ENCODE assay signal across 8 cellular contexts in the genomic region with DNA sequence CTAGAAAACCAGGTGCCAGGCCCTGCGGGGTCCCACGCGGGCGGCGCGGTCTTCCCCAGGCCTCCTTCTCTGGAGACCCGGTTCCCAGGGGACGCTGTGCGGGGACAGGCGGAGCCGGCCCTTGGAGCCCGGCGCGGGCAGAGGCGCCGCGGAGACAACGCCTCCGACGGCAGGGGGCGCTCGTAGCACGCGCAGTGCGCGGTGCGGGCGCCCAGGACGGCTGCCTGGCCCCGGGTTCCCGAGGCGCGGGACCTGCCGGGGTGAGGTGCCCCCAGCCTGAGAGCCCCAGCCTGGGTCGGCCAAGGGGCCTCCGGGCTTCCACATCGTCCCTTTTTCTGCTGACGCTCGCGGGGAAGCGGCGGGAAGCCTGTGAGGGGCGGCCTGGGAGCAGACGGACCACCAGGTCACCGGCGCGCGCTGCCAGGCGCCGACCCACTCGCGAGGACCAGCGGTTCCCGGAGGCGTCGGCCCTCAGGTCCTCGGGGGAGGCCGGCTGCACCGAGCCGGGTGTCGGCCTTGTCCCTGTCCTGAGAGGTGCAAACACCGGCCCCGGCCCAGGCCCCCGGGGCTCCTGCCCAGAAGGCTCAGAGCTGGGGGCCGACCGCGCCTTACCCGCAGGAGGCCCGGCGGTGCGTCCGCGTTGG. TPM values are rescaled to one million over a fixed set of nuclear protein-coding genes. Genes with fewer than 3 reads are reported as not detected.
DNase-seq lines count a peak whose midpoint lies in the region; ATAC-seq and TF ChIP-seq lines count a peak whose summit lies in the region.

No MANE protein-coding gene starts in this region.

- H3K27ac ChIP-seq in OCI-LY1 (ENCODE audit: low read depth, low read length, poor library complexity, severe bottlenecking) (no peak overlapping the region), fibroblast of lung (ENCODE audit: insufficient read depth, low read length) (no peak overlapping the region), subcutaneous abdominal adipose tissue (ENCODE audit: low read depth, low read length) (no peak overlapping the region)

- H3K4me3 ChIP-seq in GM12864 (ENCODE audit: low read depth, low read length) (peak overlapping the region; percentile 20), OCI-LY1 (ENCODE audit: low read depth, low read length, poor library complexity, severe bottlenecking) (peak overlapping the region; percentile 70), fibroblast of lung (replicated peaks in 1 of 4; ENCODE audit: control extremely low read depth in 1 of 4, insufficient read depth in 1 of 4, low read depth in 3 of 4, low read length in 4 of 4) (peak overlapping the region in 2 of 4 experiments; percentile 26 to 46), subcutaneous abdominal adipose tissue (ENCODE audit: low read depth in 1 of 5, low read length in 5 of 5) (peak overlapping the region in 4 of 5 donors; percentile 32 to 68 (median 59))

- H3K27me3 ChIP-seq in OCI-LY1 (ENCODE audit: insufficient read depth, low read length) = peaks cover 5% of the 10 kb centered on the region; the same call in 1 of the 2 replicates
- H3K27me3 ChIP-seq in fibroblast of lung (ENCODE audit: control insufficient read depth, insufficient read depth, low read length) = peaks cover 75% of the 10 kb centered on the region
- peaks cover 62 to 81% (median 68%) of the 10 kb centered on the region in 5 donors for H3K27me3 ChIP-seq in subcutaneous abdominal adipose tissue (ENCODE audit: control insufficient read depth in 5 of 5, insufficient read depth in 4 of 5, low read length in 5 of 5)

- intact Hi-C loops in natural killer cell (cut with micrococcal nuclease) = loop anchor here (1.0 to 2.0 kb wide), 4 partner anchors 500 to 1030 kb away; no protein-coding TSS in a partner anchor

- H3K27me3 Mint-ChIP-seq in activated T-cell treated with anti-CD3 and anti-CD28 coated beads, Interleukin-2, amount 50 U/mL, for 24 hours = peaks cover 85% of the 10 kb centered on the region
- H3K27me3 Mint-ChIP-seq in natural killer cell (ENCODE audit: low read depth in 2 of 2) = peaks cover 68 to 75% of the 10 kb centered on the region in 2 donors

- no peak overlapping the region for H3K27ac Mint-ChIP-seq in activated T-cell treated with anti-CD3 and anti-CD28 coated beads, Interleukin-2, amount 50 U/mL, for 24 hours
- H3K27ac Mint-ChIP-seq in natural killer cell = no peak overlapping the region

- H3K4me1 ChIP-seq in OCI-LY1 (ENCODE audit: insufficient read depth, low read length, severe bottlenecking) = peaks cover 51% of the 10 kb centered on the region
- peaks cover 4% of the 10 kb centered on the region for H3K4me1 ChIP-seq in fibroblast of lung (ENCODE audit: control insufficient read depth, extremely low read depth, insufficient read depth, low read length)
- peaks cover 1 to 46% (median 40%) of the 10 kb centered on the region in 5 donors for H3K4me1 ChIP-seq in subcutaneous abdominal adipose tissue (ENCODE audit: control insufficient read depth in 5 of 5, insufficient read depth in 5 of 5, low read length in 5 of 5)

- peak overlapping the region; percentile 50; the same call in 1 of the 2 replicates for H3K9ac ChIP-seq in OCI-LY1 (ENCODE audit: low read length)
- H3K9ac ChIP-seq in fibroblast of lung (ENCODE audit: insufficient read depth, low read length) = peak overlapping the region; percentile 7
- peak overlapping the region in 2 of 5 donors; percentile 14 to 52 for H3K9ac ChIP-seq in subcutaneous abdominal adipose tissue (ENCODE audit: low read length in 5 of 5)

- no peaks in the 10 kb centered on the region for H3K36me3 Mint-ChIP-seq in activated T-cell treated with anti-CD3 and anti-CD28 coated beads, Interleukin-2, amount 50 U/mL, for 24 hours (ENCODE audit: low read depth)
- H3K36me3 Mint-ChIP-seq in natural killer cell = no peaks in the 10 kb centered on the region

- H3K9me3 Mint-ChIP-seq in activated T-cell treated with anti-CD3 and anti-CD28 coated beads, Interleukin-2, amount 50 U/mL, for 24 hours = no peaks in the 10 kb centered on the region
- no peaks in the 10 kb centered on the region for H3K9me3 Mint-ChIP-seq in natural killer cell

- H3K79me2 ChIP-seq in OCI-LY1 (ENCODE audit: insufficient read depth, low read length) (no peaks in the 10 kb centered on the region), fibroblast of lung (ENCODE audit: control insufficient read depth, insufficient read depth, low read length) (no peaks in the 10 kb centered on the region)

- H3K4me2 ChIP-seq in OCI-LY1 (ENCODE audit: low read length) (peak overlapping the region; percentile 73), fibroblast of lung (ENCODE audit: extremely low read depth, insufficient read depth, low read length) (peak overlapping the region; percentile 62)

- H3K36me3 ChIP-seq in OCI-LY1 (ENCODE audit: insufficient read depth, low read length) (no peaks in the 10 kb centered on the region), fibroblast of lung (ENCODE audit: control insufficient read depth, insufficient read depth, low read length) (no peaks in the 10 kb centered on the region), subcutaneous abdominal adipose tissue (ENCODE audit: control insufficient read depth in 5 of 5, insufficient read depth in 5 of 5, low read length in 5 of 5) (no peaks in the 10 kb centered on the region)

- ATAC-seq in HG02840 (IDR thresholded peaks at IDR 0.05; ENCODE audit: low FRiP score, unreplicated experiment) (peak; percentile 59), natural killer cell (peak; percentile 77 to 84 (median 78))

- no peaks in the 10 kb centered on the region for H3K9me2 ChIP-seq in OCI-LY1 (ENCODE audit: low read depth, low read length)

- H3K4me3 Mint-ChIP-seq in activated T-cell treated with anti-CD3 and anti-CD28 coated beads, Interleukin-2, amount 50 U/mL, for 24 hours = no peak overlapping the region
- H3K4me3 Mint-ChIP-seq in natural killer cell = no peak overlapping the region

- H3K4me1 Mint-ChIP-seq in activated T-cell treated with anti-CD3 and anti-CD28 coated beads, Interleukin-2, amount 50 U/mL, for 24 hours (ENCODE audit: low read depth) = peaks cover 33% of the 10 kb centered on the region
- H3K4me1 Mint-ChIP-seq in natural killer cell = peaks cover 29 to 32% of the 10 kb centered on the region in 2 donors

- TF ChIP-seq CTCF in GM12864 (IDR thresholded peaks at IDR 0.05; ENCODE audit: low read depth, low read length, missing control alignments) (peak; percentile 83), OCI-LY1 (IDR thresholded peaks at IDR 0.05; ENCODE audit: low read length) (peak; percentile 77), fibroblast of lung (conservative IDR thresholded peaks at IDR 0.05 in 1 of 2, IDR thresholded peaks at IDR 0.05 in 1 of 2; ENCODE audit: low read depth in 1 of 2, low read length in 2 of 2) (peak; percentile 50 to 85), natural killer cell (IDR thresholded peaks at IDR 0.05) (peak; percentile 93)

- no peaks in the 10 kb centered on the region for H4K20me1 ChIP-seq in OCI-LY1 (ENCODE audit: insufficient read depth, low read length)
- no peaks in the 10 kb centered on the region for H4K20me1 ChIP-seq in fibroblast of lung (ENCODE audit: control insufficient read depth, extremely low read depth, insufficient read depth, low read length)

- DNase-seq in GM12864 (ENCODE audit: low read depth) = no peak
- peak; percentile 85 for DNase-seq in activated T-cell treated with anti-CD3 and anti-CD28 coated beads, Interleukin-2, amount 50 U/mL, for 24 hours
- peak in 1 of 2 donors; percentile 35 for DNase-seq in fibroblast of lung (ENCODE audit: low read depth in 2 of 2)
- peak; percentile 73 for DNase-seq in natural killer cell
- no peak for DNase-seq in mesenteric fat pad (ENCODE audit: low spot score)

- no peak overlapping the region for H2AFZ ChIP-seq in OCI-LY1 (ENCODE audit: low read length)
- no peak overlapping the region for H2AFZ ChIP-seq in fibroblast of lung (ENCODE audit: low read length)

- no peaks in the 10 kb centered on the region for H3F3A ChIP-seq in OCI-LY1 (ENCODE audit: insufficient read depth, low read length)

- H3K9me3 ChIP-seq in OCI-LY1 (ENCODE audit: low read length) = no peaks in the 10 kb centered on the region
- no peaks in the 10 kb centered on the region for H3K9me3 ChIP-seq in fibroblast of lung (ENCODE audit: control insufficient read depth, insufficient read depth, low read depth, low read length)
- H3K9me3 ChIP-seq in subcutaneous abdominal adipose tissue (ENCODE audit: control insufficient read depth in 5 of 5, low read length in 5 of 5) = no peaks in the 10 kb centered on the region

RNA-seq across cellular contexts. Expression of a gene that starts 5.2 kb away (rescaled TPM):
- 0.66 and 0.77 TPM in 2 replicates for total RNA-seq in fibroblast of lung
- polyA plus RNA-seq in fibroblast of lung = 2.3 TPM in 2 replicates
- polyA plus RNA-seq in fibroblast of lung (2012) = 2.4 and 2.6 TPM in 2 replicates
- polyA minus RNA-seq in fibroblast of lung (ENCODE audit: low replicate concordance) = 0.52 and 1.1 TPM in 2 replicates
- under 1 TPM in 2 of 3 donors, not detected in 1; 0.16 to 0.21 TPM for total RNA-seq in natural killer cell
- total RNA-seq in mesenteric fat pad = 7.6 TPM

Comparison
In these comparisons a context has a peak if more than half of its experiments do, and no peak if none do; other contexts are left out.
1. DNase-seq: peak in activated T-cell treated with anti-CD3 and anti-CD28 coated beads, Interleukin-2, amount 50 U/mL, for 24 hours (single experiment) and natural killer cell (single experiment); none in GM12864 (single experiment) and mesenteric fat pad (single experiment).
2. Peak in every context shown above with its lines, with median percentiles within 50 percentile points of each other: CTCF ChIP-seq.